ENCODE assay signal across 1 cellular context in genomic region chr22:19937616-19938473, GRCh38.
A peak's percentile ranks its signal among the peaks of the same experiment; 100 is the strongest.
TF ChIP-seq lines count a peak whose summit lies in the region.

No MANE protein-coding gene starts in this region.

TF ChIP-seq in HepG2, 621 proteins besides CTCF, POLR2A, EP300 and RAD21 (continued from another document and continues in another):
- TF ChIP-seq HIC2 (CRISPR knock-in tag; IDR thresholded peaks at IDR 0.05; ENCODE audit: low read depth): peak; percentile 63; the same call in 1 of the 2 replicates
- TF ChIP-seq AFF4 (CRISPR knock-in tag; IDR thresholded peaks at IDR 0.05): no peak
- 0 out of 2 replicates have a peak, but pooled peaks have one; percentile 40 for TF ChIP-seq ZBTB33 (CRISPR knock-in tag; IDR thresholded peaks at IDR 0.05)
- no peak for TF ChIP-seq ZNF207 (IDR thresholded peaks at IDR 0.05; ENCODE audit: borderline replicate concordance)
- 0 out of 2 replicates have a peak, but pooled peaks have one; percentile 41 for TF ChIP-seq ZNF331 (CRISPR knock-in tag; IDR thresholded peaks at IDR 0.05)
- TF ChIP-seq NCOR1 (IDR thresholded peaks at IDR 0.05; ENCODE audit: borderline replicate concordance, low read length): no peak
- no peak for TF ChIP-seq ZNF737 (CRISPR knock-in tag; IDR thresholded peaks at IDR 0.05; ENCODE audit: borderline replicate concordance)
- TF ChIP-seq ZNF382 (CRISPR knock-in tag; IDR thresholded peaks at IDR 0.05; ENCODE audit: borderline replicate concordance): no peak
- no peak for TF ChIP-seq ZNF124 (CRISPR knock-in tag; IDR thresholded peaks at IDR 0.05)
- TF ChIP-seq ZNF335 (CRISPR knock-in tag; IDR thresholded peaks at IDR 0.05): peak; percentile 91
- no peak for TF ChIP-seq ZBTB42 (CRISPR knock-in tag; IDR thresholded peaks at IDR 0.05)
- 0 out of 2 replicates have a peak, but pooled peaks have one; percentile 7 for TF ChIP-seq LCORL (IDR thresholded peaks at IDR 0.05)
- TF ChIP-seq LCORL (CRISPR knock-in tag; IDR thresholded peaks at IDR 0.05): peak; percentile 89
- no peak for TF ChIP-seq MXI1 (IDR thresholded peaks at IDR 0.05; ENCODE audit: borderline replicate concordance, low read depth, low read length)
- TF ChIP-seq TRIM22 (IDR thresholded peaks at IDR 0.05): no peak
- 0 out of 2 replicates have a peak, but pooled peaks have one; percentile 23 for TF ChIP-seq ZNF644 (CRISPR knock-in tag; IDR thresholded peaks at IDR 0.05; ENCODE audit: low read depth)
- peak; percentile 5 for TF ChIP-seq SKI (IDR thresholded peaks at IDR 0.05; ENCODE audit: partially characterized antibody)
- TF ChIP-seq PPARG (CRISPR knock-in tag; conservative IDR thresholded peaks at IDR 0.05): no peak
- TF ChIP-seq NFE2L2 (IDR thresholded peaks at IDR 0.05; ENCODE audit: low read length): no peak
- no peak for TF ChIP-seq KDM2A (CRISPR knock-in tag; IDR thresholded peaks at IDR 0.05; ENCODE audit: borderline replicate concordance, low read depth)
- no peak for TF ChIP-seq CHD4 (IDR thresholded peaks at IDR 0.05; ENCODE audit: borderline replicate concordance, low read length)
- TF ChIP-seq NFRKB (IDR thresholded peaks at IDR 0.05): no peak
- TF ChIP-seq ZNF292 (CRISPR knock-in tag; IDR thresholded peaks at IDR 0.05; ENCODE audit: borderline replicate concordance, low read depth): no peak
- TF ChIP-seq ZNF224 (CRISPR knock-in tag; IDR thresholded peaks at IDR 0.05): no peak
- peak; percentile 65; the same call in 1 of the 2 replicates for TF ChIP-seq CBX5 (CRISPR knock-in tag; IDR thresholded peaks at IDR 0.05; ENCODE audit: borderline replicate concordance)
- TF ChIP-seq ISX (CRISPR knock-in tag; conservative IDR thresholded peaks at IDR 0.05): no peak
- peak; percentile 75 for TF ChIP-seq GATAD2A (CRISPR knock-in tag; IDR thresholded peaks at IDR 0.05)
- TF ChIP-seq ZNF260 (CRISPR knock-in tag; IDR thresholded peaks at IDR 0.05; ENCODE audit: borderline replicate concordance, low read depth): no peak
- TF ChIP-seq MIER3 (CRISPR knock-in tag; IDR thresholded peaks at IDR 0.05; ENCODE audit: borderline replicate concordance): no peak
- TF ChIP-seq FOXK1 (CRISPR knock-in tag; IDR thresholded peaks at IDR 0.05; ENCODE audit: borderline replicate concordance, low read depth): peak; percentile 59; the same call in 1 of the 2 replicates
- no peak for TF ChIP-seq STAG1 (CRISPR knock-in tag; IDR thresholded peaks at IDR 0.05)
- TF ChIP-seq FOXJ3 (CRISPR knock-in tag; IDR thresholded peaks at IDR 0.05; ENCODE audit: borderline replicate concordance): peak; percentile 56; the same call in 1 of the 2 replicates
- TF ChIP-seq ARID5B (CRISPR knock-in tag; IDR thresholded peaks at IDR 0.05): peak; percentile 85
- peak; percentile 48; the same call in 1 of the 2 replicates for TF ChIP-seq ZKSCAN8 (CRISPR knock-in tag; IDR thresholded peaks at IDR 0.05; ENCODE audit: borderline replicate concordance)
- no peak; the same call in 1 of the 2 replicates for TF ChIP-seq ZBTB37 (CRISPR knock-in tag; IDR thresholded peaks at IDR 0.05)
- no peak for TF ChIP-seq ZBTB4 (CRISPR knock-in tag; IDR thresholded peaks at IDR 0.05; ENCODE audit: borderline replicate concordance)
- no peak for TF ChIP-seq ZNF484 (CRISPR knock-in tag; IDR thresholded peaks at IDR 0.05; ENCODE audit: borderline replicate concordance, low read depth)
- no peak for TF ChIP-seq HNRNPUL1 (IDR thresholded peaks at IDR 0.05; ENCODE audit: low read depth, low read length)
- TF ChIP-seq SOX5 (CRISPR knock-in tag; IDR thresholded peaks at IDR 0.05; ENCODE audit: borderline replicate concordance): peak; percentile 81
- no peak for TF ChIP-seq PRDM4 (CRISPR knock-in tag; IDR thresholded peaks at IDR 0.05; ENCODE audit: borderline replicate concordance)
- peak; percentile 61 for TF ChIP-seq CREM (IDR thresholded peaks at IDR 0.05)
- no peak for TF ChIP-seq CREM (CRISPR knock-in tag; IDR thresholded peaks at IDR 0.05)
